10 cellular contexts compared by ENCODE assay signal in genomic region chr3:66489577-66489976, GRCh38. TPM values are rescaled to one million over a fixed set of nuclear protein-coding genes. Genes with fewer than 3 reads are reported as not detected.
DNase-seq lines count a peak whose midpoint lies in the region; ATAC-seq and TF ChIP-seq lines count a peak whose summit lies in the region.
"Had no signal": no experiment of that assay in that cellular context is flagged by ENCODE, and none has a peak within 500 bp of the region (broad histone marks: within the 10 kb centered on the region; RNA-seq: fewer than 3 reads in every experiment).

No MANE protein-coding gene starts in this region.

- H3K4me3 ChIP-seq in effector memory CD4-positive, alpha-beta T cell (ENCODE audit: insufficient read depth, low read depth, low read length, poor library complexity, severe bottlenecking), result no peak overlapping the region
- no peak overlapping the region for H3K4me3 ChIP-seq in stomach
- no peak overlapping the region for H3K4me3 ChIP-seq in osteoblast (ENCODE audit: insufficient read depth, low read length)

- peaks cover 41% of the 10 kb centered on the region for H3K4me1 ChIP-seq in effector memory CD4-positive, alpha-beta T cell (ENCODE audit: control insufficient read depth, insufficient read depth, low read length, poor library complexity, severe bottlenecking)
- peaks cover 59 to 99% (median 81%) of the 10 kb centered on the region in 4 donors for H3K4me1 ChIP-seq in stomach
- H3K4me1 ChIP-seq in osteoblast (ENCODE audit: insufficient read depth, low read length), result peaks cover 7% of the 10 kb centered on the region

- H3K4me1 Mint-ChIP-seq in T-helper 1 cell treated with Interleukin-12 subunit alpha and Interleukin-12 subunit beta and Interleukin-4 antibody, amounts not matched to agents 30 μg/mL and 1 μg/mL, for 36 hours (ENCODE audit: low read depth), result peaks cover 85% of the 10 kb centered on the region

- 43 to 61% (median 45%) methylated on average over 4 of the region's 4 CpGs for WGBS in stomach, 5 donors

- peaks cover 11% of the 10 kb centered on the region for H4K20me1 ChIP-seq in osteoblast (ENCODE audit: insufficient read depth, low read length)

- no peaks in the 10 kb centered on the region for H3K9me3 ChIP-seq in effector memory CD4-positive, alpha-beta T cell (ENCODE audit: control insufficient read depth, low read length)
- no peaks in the 10 kb centered on the region for H3K9me3 ChIP-seq in stomach
- no peaks in the 10 kb centered on the region for H3K9me3 ChIP-seq in osteoblast (ENCODE audit: low read depth, low read length)

- H3K27me3 Mint-ChIP-seq in T-helper 1 cell treated with Interleukin-12 subunit alpha and Interleukin-12 subunit beta and Interleukin-4 antibody, amounts not matched to agents 30 μg/mL and 1 μg/mL, for 36 hours (ENCODE audit: low read depth), result no peaks in the 10 kb centered on the region

- H3K36me3 Mint-ChIP-seq in T-helper 1 cell treated with Interleukin-12 subunit alpha and Interleukin-12 subunit beta and Interleukin-4 antibody, amounts not matched to agents 30 μg/mL and 1 μg/mL, for 36 hours (ENCODE audit: low read depth), result peaks cover 33% of the 10 kb centered on the region

- no peaks in the 10 kb centered on the region for H3K27me3 ChIP-seq in effector memory CD4-positive, alpha-beta T cell (replicated peaks; ENCODE audit: control insufficient read depth, insufficient read depth, low read length, poor library complexity, severe bottlenecking)
- H3K27me3 ChIP-seq in stomach (no peaks in the 10 kb centered on the region), osteoblast (ENCODE audit: insufficient read depth, low read length) (no peaks in the 10 kb centered on the region)

- no peak for TF ChIP-seq EP300 in stomach (IDR thresholded peaks at IDR 0.05)

- no peak for DNase-seq in activated CD4-positive, CD25-positive, alpha-beta regulatory T cell treated with anti-CD3 and anti-CD28 coated beads, Interleukin-2, amount 50 U/mL, for 72 hours
- no peak for DNase-seq in effector memory CD4-positive, alpha-beta T cell
- DNase-seq in stomach, result no peak
- no peak for DNase-seq in NCI-H82 treated with DMSO at 0.1 percent for 48 hours (lab: John Stamatoyannopoulos, UW; ENCODE audit: unreplicated experiment)
- no peak for DNase-seq in osteoblast (ENCODE audit: insufficient read length, low spot score, missing footprints)
- no peak for DNase-seq in anterior cingulate cortex (lab: John Stamatoyannopoulos, UW)
- DNase-seq: left colon had no signal

- intact Hi-C loops in stomach (cut with DNase I; ENCODE audit: low total_unique reads), result no loop called here

- no peaks in the 10 kb centered on the region for H3K9me3 Mint-ChIP-seq in T-helper 1 cell treated with Interleukin-12 subunit alpha and Interleukin-12 subunit beta and Interleukin-4 antibody, amounts not matched to agents 30 μg/mL and 1 μg/mL, for 36 hours

- H3K27ac Mint-ChIP-seq in T-helper 1 cell treated with Interleukin-12 subunit alpha and Interleukin-12 subunit beta and Interleukin-4 antibody, amounts not matched to agents 30 μg/mL and 1 μg/mL, for 36 hours, result peak overlapping the region; percentile 92

- H3K36me3 ChIP-seq in effector memory CD4-positive, alpha-beta T cell (ENCODE audit: control insufficient read depth, insufficient read depth, low read length), result no peaks in the 10 kb centered on the region
- H3K36me3 ChIP-seq in stomach (no peaks in the 10 kb centered on the region), osteoblast (ENCODE audit: insufficient read depth, low read length) (no peaks in the 10 kb centered on the region)

- peak overlapping the region; percentile 34 for H3K27ac ChIP-seq in effector memory CD4-positive, alpha-beta T cell (ENCODE audit: insufficient read depth, low read length, poor library complexity, severe bottlenecking)
- H3K27ac ChIP-seq in stomach, result peak overlapping the region in 4 of 5 donors; percentile 8 to 96 (median 86)
- no peak overlapping the region for H3K27ac ChIP-seq in osteoblast (ENCODE audit: low read depth, low read length)
- H3K27ac ChIP-seq: 22Rv1 had no signal

- H3K79me2 ChIP-seq in osteoblast (ENCODE audit: insufficient read depth, low read length), result no peaks in the 10 kb centered on the region

- peak; percentile 59 to 67 for ATAC-seq in activated CD4-positive, CD25-positive, alpha-beta regulatory T cell treated with anti-CD3 and anti-CD28 coated beads, Interleukin-2, amount 50 U/mL, for 24 hours

- TF ChIP-seq POLR2A in stomach (IDR thresholded peaks at IDR 0.05), result no peak

- TF ChIP-seq CTCF in stomach (IDR thresholded peaks at IDR 0.05) (no peak), osteoblast (IDR thresholded peaks at IDR 0.05; ENCODE audit: extremely low read depth, low read depth, low read length) (no peak)

- H3K4me3 Mint-ChIP-seq in T-helper 1 cell treated with Interleukin-12 subunit alpha and Interleukin-12 subunit beta and Interleukin-4 antibody, amounts not matched to agents 30 μg/mL and 1 μg/mL, for 36 hours, result peak overlapping the region; percentile 56

- no peak overlapping the region for H3K4me2 ChIP-seq in osteoblast (ENCODE audit: insufficient read depth, low read length)

- H2AFZ ChIP-seq in osteoblast (ENCODE audit: low read length), result no peak overlapping the region

RNA-seq across cellular contexts. Expression of gene LRIG1, which starts 11.2 kb away (rescaled TPM):
- total RNA-seq in stomach (100 to 1,000 TPM in 3 of 5 donors, 10 to 100 TPM in 2; 85.8 to 278 (median 101) TPM), osteoblast (14.1 and 16.5 TPM in 2 replicates)
- 10 to 100 TPM; 20.2 to 31.5 (median 21.2) TPM for polyA plus RNA-seq in stomach
